In genomic region chr2:37324786-37325624, GRCh38 we compare ENCODE assay signal across 1 cellular context.
TF ChIP-seq lines count a peak whose summit lies in the region.

Gene PRKD3, minus strand, starts transcription at chr2:37324833. Its CDS starts 8,309 bp downstream, at chr2:37316524.

TF ChIP-seq in GM12878, 131 proteins besides CTCF, POLR2A, EP300 and RAD21 (continued from another document):
- TF ChIP-seq E2F4 (IDR thresholded peaks at IDR 0.05; ENCODE audit: low read depth, low read length) (no peak), MAX (IDR thresholded peaks at IDR 0.05; ENCODE audit: low read depth, low read length) (peak; percentile 49; the same call in 1 of the 2 replicates), NR2F1 (conservative IDR thresholded peaks at IDR 0.05) (no peak; the same call in 1 of the 2 replicates), SREBF1 (IDR thresholded peaks at IDR 0.05; ENCODE audit: low read length) (no peak), CHD1 (IDR thresholded peaks at IDR 0.05; ENCODE audit: low read depth, low read length) (no peak), SIX5 (IDR thresholded peaks at IDR 0.05; ENCODE audit: low read depth, low read length, severe bottlenecking) (peak; percentile 56), IKZF2 (IDR thresholded peaks at IDR 0.05) (peak in 1 of 2 experiments; percentile 27; a peak in 1 of 4 replicates), ZNF217 (IDR thresholded peaks at IDR 0.05) (no peak), BRCA1 (IDR thresholded peaks at IDR 0.05; ENCODE audit: low read depth, low read length) (no peak)
TF ChIP-seq in GM12878: peak in this region for 15.
